In genomic region chr10:17146888-17147287, GRCh38 we compare ENCODE assay signal across 19 cellular contexts.
"Had no signal": no experiment of that assay in that cellular context is flagged by ENCODE, and none has a peak within 500 bp of the region (broad histone marks: within the 10 kb centered on the region; RNA-seq: fewer than 3 reads in every experiment).

No MANE protein-coding gene starts in this region.

- DNase-seq: effector memory CD8-positive, alpha-beta T cell; esophagus squamous epithelium; heart left ventricle; hippocampal formation; islet precursor cell; mammary epithelial cell; mucosa of descending colon; naive thymus-derived CD8-positive, alpha-beta T cell; posterior cingulate gyrus; sigmoid colon; small intestine; stimulated activated CD4-positive, alpha-beta T cell treated with anti-CD3 and anti-CD28 coated beads, Interleukin-12 subunit alpha, Interleukin-12 subunit beta, amount 100 ng/mL, for 4 hours; stimulated activated naive CD4-positive, alpha-beta T cell; stomach; trophoblast cell had no signal

- H3K9me3 ChIP-seq: esophagus squamous epithelium, heart left ventricle, mucosa of descending colon, right atrium auricular region, sigmoid colon, stomach had no signal

- H3K27me3 ChIP-seq: esophagus squamous epithelium, heart left ventricle, right atrium auricular region, sigmoid colon, stomach had no signal

- H3K4me3 ChIP-seq: esophagus squamous epithelium, heart left ventricle, mucosa of descending colon, right atrium auricular region, sigmoid colon, stomach had no signal

- H3K27ac ChIP-seq: esophagus squamous epithelium, heart left ventricle, right atrium auricular region, sigmoid colon, stomach had no signal

- H3K4me1 ChIP-seq: esophagus squamous epithelium, heart left ventricle, right atrium auricular region, sigmoid colon had no signal

- FAIRE-seq: colon, frontal cortex, small intestine had no signal

- ATAC-seq: effector memory CD8-positive, alpha-beta T cell; heart left ventricle; left lobe of liver; mucosa of descending colon; naive thymus-derived CD8-positive, alpha-beta T cell had no signal

- H3K36me3 ChIP-seq: esophagus squamous epithelium, heart left ventricle, right atrium auricular region, sigmoid colon, stomach had no signal
